Comparison of ENCODE assay signal across 12 cellular contexts in genomic region chr6:110664933-110665332, GRCh38.
A peak's percentile ranks its signal among the peaks of the same experiment; 100 is the strongest.
DNase-seq lines count a peak whose midpoint lies in the region; ATAC-seq and TF ChIP-seq lines count a peak whose summit lies in the region.
"Had no signal": no experiment of that assay in that cellular context is flagged by ENCODE, and none has a peak within 500 bp of the region (broad histone marks: within the 10 kb centered on the region; RNA-seq: fewer than 3 reads in every experiment).

No MANE protein-coding gene starts in this region.

- H3K4me3 ChIP-seq in GM23338: no peak overlapping the region
- no peak overlapping the region for H3K4me3 ChIP-seq in Panc1 (ENCODE audit: low read depth in 2 of 2, low read length in 2 of 2)
- no peak overlapping the region for H3K4me3 ChIP-seq in left lung

- no TSS peak for BruUV-seq in Panc1 (replicated peaks; lab: Mats Ljungman, UMichigan)

- H3K9me3 ChIP-seq in Panc1 (ENCODE audit: control insufficient read depth, insufficient read depth, low read depth, low read length) (peaks cover 10% of the 10 kb centered on the region; the same call in 1 of the 2 replicates), left lung (peaks cover 0 to 3% of the 10 kb centered on the region in 2 donors)

- H3K36me3 ChIP-seq in GM23338 (ENCODE audit: insufficient read depth) (peaks cover 6% of the 10 kb centered on the region; the same call in 1 of the 2 replicates), Panc1 (ENCODE audit: control insufficient read depth, insufficient read depth, low read length) (no peaks in the 10 kb centered on the region), left lung (no peaks in the 10 kb centered on the region)

- peaks cover 4% of the 10 kb centered on the region for H3K27me3 Mint-ChIP-seq in GM23338 (ENCODE audit: insufficient read depth, low read depth, poor library complexity)
- H3K27me3 Mint-ChIP-seq: activated naive CD8-positive, alpha-beta T cell; CD4-positive, alpha-beta T cell; effector memory CD8-positive, alpha-beta T cell had no signal

- no peak for DNase-seq in GM23338 (ENCODE audit: low spot score)
- no peak for DNase-seq in Panc1 (ENCODE audit: low read depth, low spot score)
- no peak for DNase-seq in left lung
- no peak for DNase-seq in stimulated activated CD4-positive, alpha-beta T cell treated with anti-CD3 and anti-CD28 coated beads, Interleukin-4, amount 100 ng/mL, for 24 hours
- DNase-seq: CD4-positive, alpha-beta T cell; effector memory CD8-positive, alpha-beta T cell; occipital lobe had no signal

- no peaks in the 10 kb centered on the region for H3K27me3 ChIP-seq in GM23338 (ENCODE audit: insufficient read depth)
- no peaks in the 10 kb centered on the region for H3K27me3 ChIP-seq in Panc1 (ENCODE audit: control insufficient read depth, insufficient read depth, low read length)
- no peaks in the 10 kb centered on the region for H3K27me3 ChIP-seq in left lung

- CTCF ChIA-PET in Panc1 (lab: Charles Lee): no interaction called here

- no peaks in the 10 kb centered on the region for H3F3A ChIP-seq in GM23338 (replicated peaks; ENCODE audit: low read depth)

- intact Hi-C loops in Panc1 (cut with micrococcal nuclease; ENCODE audit: unreplicated experiment): no loop called here
- intact Hi-C loops in left lung (cut with DNase I): no loop called here

- H3K79me2 ChIP-seq in GM23338 (replicated peaks; ENCODE audit: insufficient read depth): no peaks in the 10 kb centered on the region

- TF ChIP-seq CTCF in C4-2B (conservative IDR thresholded peaks at IDR 0.05) (no peak), GM23338 (conservative IDR thresholded peaks at IDR 0.05; ENCODE audit: low read depth in 2 of 2) (no peak), Panc1 (IDR thresholded peaks at IDR 0.05) (no peak), left lung (IDR thresholded peaks at IDR 0.05) (no peak)

- H3K27ac ChIP-seq in C4-2B: peak overlapping the region; percentile 96; the same call in 1 of the 2 replicates
- no peak overlapping the region for H3K27ac ChIP-seq in GM23338 (ENCODE audit: low read depth)
- H3K27ac ChIP-seq in Panc1 (ENCODE audit: low read length): peak overlapping the region; percentile 1; the same call in 1 of the 2 replicates
- H3K27ac ChIP-seq in left lung: peak overlapping the region in 1 of 2 donors; percentile 75

- no peak overlapping the region for H3K4me3 Mint-ChIP-seq in GM23338
- H3K4me3 Mint-ChIP-seq: activated naive CD8-positive, alpha-beta T cell; CD4-positive, alpha-beta T cell; effector memory CD8-positive, alpha-beta T cell had no signal

- H3K36me3 Mint-ChIP-seq in GM23338 (ENCODE audit: low read depth): peaks cover 9% of the 10 kb centered on the region

- H3K4me1 ChIP-seq in GM23338 (ENCODE audit: insufficient read depth): no peaks in the 10 kb centered on the region
- no peaks in the 10 kb centered on the region for H3K4me1 ChIP-seq in Panc1 (ENCODE audit: control insufficient read depth, insufficient read depth, low read length)
- H3K4me1 ChIP-seq in left lung: peaks cover 0 to 15% of the 10 kb centered on the region in 2 donors

- POLR2A ChIA-PET in Panc1 (lab: Charles Lee): no interaction called here

- H4K20me1 ChIP-seq in GM23338 (replicated peaks; ENCODE audit: insufficient read depth): no peaks in the 10 kb centered on the region

- H3K27ac Mint-ChIP-seq in GM23338: 0 out of 2 replicates have a peak overlapping the region, but pooled peaks have one; percentile 17
- H3K27ac Mint-ChIP-seq: activated naive CD8-positive, alpha-beta T cell; CD4-positive, alpha-beta T cell had no signal

- 0 out of 3 replicates have a peak, but pooled peaks cover 4% of the 10 kb centered on the region for H3K9me3 Mint-ChIP-seq in GM23338
- H3K9me3 Mint-ChIP-seq: CD4-positive, alpha-beta T cell; effector memory CD8-positive, alpha-beta T cell had no signal

- in situ Hi-C loops in Panc1 (cut with HindIII; ENCODE audit: low pct_unique_long_range_greater_than_20kb, low sequenced_read_pairs): no loop called here

- H3K4me2 ChIP-seq in GM23338: no peak overlapping the region

- ATAC-seq in GM23338 (no peak), Panc1 (no peak), left lung (peak; percentile 75), HG02938 (IDR thresholded peaks at IDR 0.05; ENCODE audit: unreplicated experiment) (no peak), HG03439 (IDR thresholded peaks at IDR 0.05; ENCODE audit: unreplicated experiment) (no peak), GM21381 (IDR thresholded peaks at IDR 0.05; ENCODE audit: unreplicated experiment) (no peak)
- ATAC-seq: effector memory CD8-positive, alpha-beta T cell had no signal

- no peaks in the 10 kb centered on the region for H3K9me2 ChIP-seq in GM23338 (ENCODE audit: insufficient read depth)

- no peaks in the 10 kb centered on the region for H3K4me1 Mint-ChIP-seq in GM23338

- no peak overlapping the region for H2AFZ ChIP-seq in GM23338

TF ChIP-seq in GM23338, 12 proteins besides CTCF, POLR2A, EP300 and RAD21 (continues in another document):
- TF ChIP-seq ZNF462 (CRISPR knock-in tag; IDR thresholded peaks at IDR 0.05) (no peak), EZH2phosphoT487 (IDR thresholded peaks at IDR 0.05; ENCODE audit: unreplicated experiment) (no peak), STAT1 (IDR thresholded peaks at IDR 0.05; ENCODE audit: unreplicated experiment) (no peak), CREB1 (CRISPR knock-in tag; IDR thresholded peaks at IDR 0.05; ENCODE audit: low read depth) (no peak), ZNF331 (CRISPR knock-in tag; IDR thresholded peaks at IDR 0.05; ENCODE audit: low read depth) (no peak), POLR2AphosphoS5 (IDR thresholded peaks at IDR 0.05; ENCODE audit: low read depth) (no peak), EZH2 (IDR thresholded peaks at IDR 0.05; ENCODE audit: low read depth, unreplicated experiment) (no peak)
- TF ChIP-seq, protein P1, sequence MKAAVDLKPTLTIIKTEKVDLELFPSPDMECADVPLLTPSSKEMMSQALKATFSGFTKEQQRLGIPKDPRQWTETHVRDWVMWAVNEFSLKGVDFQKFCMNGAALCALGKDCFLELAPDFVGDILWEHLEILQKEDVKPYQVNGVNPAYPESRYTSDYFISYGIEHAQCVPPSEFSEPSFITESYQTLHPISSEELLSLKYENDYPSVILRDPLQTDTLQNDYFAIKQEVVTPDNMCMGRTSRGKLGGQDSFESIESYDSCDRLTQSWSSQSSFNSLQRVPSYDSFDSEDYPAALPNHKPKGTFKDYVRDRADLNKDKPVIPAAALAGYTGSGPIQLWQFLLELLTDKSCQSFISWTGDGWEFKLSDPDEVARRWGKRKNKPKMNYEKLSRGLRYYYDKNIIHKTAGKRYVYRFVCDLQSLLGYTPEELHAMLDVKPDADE (IDR thresholded peaks at IDR 0.05): no peak
